ENCODE assay signal across 1 cellular context in genomic region chr17:44847581-44847980, GRCh38.
TF ChIP-seq lines count a peak whose summit lies in the region.

TSS of gene HIGD1B (plus strand) at chr17:44847883. CDS start at chr17:44848153, 270 bp downstream.

TF ChIP-seq in WTC11, 78 proteins besides CTCF, POLR2A, EP300 and RAD21 (continued from another document):
- TF ChIP-seq FOXP1 (CRISPR knock-in tag; IDR thresholded peaks at IDR 0.05; ENCODE audit: borderline replicate concordance) (no peak), PRRX2 (CRISPR knock-in tag; IDR thresholded peaks at IDR 0.05) (no peak), FOXP4 (CRISPR knock-in tag; IDR thresholded peaks at IDR 0.05) (no peak), MYBL2 (CRISPR knock-in tag; IDR thresholded peaks at IDR 0.05) (no peak)
